Comparison of ENCODE assay signal across 16 cellular contexts in the genomic region with DNA sequence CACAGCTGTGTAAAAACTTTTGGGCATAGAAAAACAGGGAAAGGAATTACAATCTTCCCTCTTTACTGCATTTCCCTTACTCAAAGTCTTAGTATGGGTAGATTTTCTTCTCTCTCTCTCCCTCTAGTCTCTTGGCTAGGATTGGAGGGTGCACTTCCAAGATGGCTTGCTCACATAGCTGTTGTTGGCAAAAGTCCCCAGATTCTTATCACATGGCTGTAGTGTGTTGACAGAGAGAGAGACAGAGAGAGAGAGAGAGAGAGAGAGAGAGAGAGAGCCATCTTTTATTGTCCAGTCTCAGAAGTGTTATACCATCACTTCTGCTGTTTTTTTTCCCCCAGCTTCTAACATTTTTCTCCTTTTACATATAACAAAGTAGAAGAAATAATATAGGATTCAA. TPM values are rescaled to one million over a fixed set of nuclear protein-coding genes. Genes with fewer than 3 reads are reported as not detected.
DNase-seq lines count a peak whose midpoint lies in the region; TF ChIP-seq lines count a peak whose summit lies in the region.
"Had no signal": no experiment of that assay in that cellular context is flagged by ENCODE, and none has a peak within 500 bp of the region (broad histone marks: within the 10 kb centered on the region; RNA-seq: fewer than 3 reads in every experiment).

No MANE protein-coding gene starts in this region.

- H3K4me1 Mint-ChIP-seq in MCF 10A (ENCODE audit: insufficient read depth, unreplicated experiment), result no peaks in the 10 kb centered on the region
- H3K4me1 Mint-ChIP-seq: CD8-positive, alpha-beta memory T cell had no signal

- H3K9ac ChIP-seq in mammary epithelial cell (ENCODE audit: insufficient read depth, low read length) (no peak overlapping the region), SK-N-MC (ENCODE audit: insufficient read length) (peak overlapping the region; percentile 0)
- H3K9ac ChIP-seq: BLaER1 treated with 17β-estradiol and CSF1 and Interleukin-3, amounts not matched to agents 10 nM and 100 nM had no signal

- intact Hi-C loops in MCF 10A (cut with micrococcal nuclease) (loop anchor here (10.0 kb wide), 2 partner anchors 57 to 97 kb away; no protein-coding TSS in a partner anchor), mammary epithelial cell (cut with micrococcal nuclease) (loop anchor here (10.0 kb wide), 1 partner anchor 87 kb away; no protein-coding TSS in a partner anchor), spleen (cut with DNase I; ENCODE audit: low total_unique reads) (no loop called here)

- H3K9me3 ChIP-seq in mammary epithelial cell (replicated peaks; ENCODE audit: insufficient read depth, low read length) (no peaks in the 10 kb centered on the region), SK-N-MC (ENCODE audit: low read depth, low read length) (no peaks in the 10 kb centered on the region), spleen (peaks cover 0 to 4% (median 0%) of the 10 kb centered on the region in 8 donors)

- H3K36me3 Mint-ChIP-seq in MCF 10A (ENCODE audit: insufficient read depth, unreplicated experiment), result no peaks in the 10 kb centered on the region
- H3K36me3 Mint-ChIP-seq: CD8-positive, alpha-beta memory T cell had no signal

- H4K20me1 ChIP-seq in mammary epithelial cell (ENCODE audit: insufficient read depth, low read length), result no peaks in the 10 kb centered on the region
- H4K20me1 ChIP-seq: BLaER1 treated with 17β-estradiol and CSF1 and Interleukin-3, amounts not matched to agents 10 nM and 100 nM had no signal

- no peak overlapping the region for H3K4me3 Mint-ChIP-seq in MCF 10A (ENCODE audit: unreplicated experiment)
- H3K4me3 Mint-ChIP-seq: CD8-positive, alpha-beta memory T cell had no signal

- peak; percentile 13 for DNase-seq in MCF 10A (ENCODE audit: unreplicated experiment)
- DNase-seq in mammary epithelial cell, result no peak
- no peak for DNase-seq in SK-N-MC (ENCODE audit: low read depth, low spot score)
- peak; percentile 65 for DNase-seq in fibroblast of pulmonary artery (ENCODE audit: low read depth)
- no peak for DNase-seq in NK-92 treated with Interleukin-12 subunit alpha and Interleukin-12 subunit beta, amount 100 ng/mL, for 24 hours (lab: John Stamatoyannopoulos, UW)
- DNase-seq in activated CD4-positive, alpha-beta T cell treated with anti-CD3 and anti-CD28 coated beads, Interleukin-2, amount 50 U/mL, for 48 hours, result no peak
- DNase-seq in DMS79 treated with DMSO at 0.1 percent for 48 hours (lab: John Stamatoyannopoulos, UW), result no peak
- DNase-seq in spleen, result no peak
- DNase-seq: 8988T; CD8-positive, alpha-beta memory T cell; NCI-H187; NCI-H526 treated with DMSO at 0.1 percent for 48 hours; OCI-M1; RPMI8226 had no signal

- dilution Hi-C loops in mammary epithelial cell (cut with HindIII; ENCODE audit: low sequenced_read_pairs), result no loop called here

- no peak for TF ChIP-seq POLR2A in spleen (IDR thresholded peaks at IDR 0.05)

- H3K4me1 ChIP-seq in mammary epithelial cell (ENCODE audit: insufficient read depth, low read length) (no peaks in the 10 kb centered on the region), spleen (no peaks in the 10 kb centered on the region)

- no TSS peak for BruUV-seq in MCF 10A (replicated peaks; lab: Mats Ljungman, UMichigan)
- BruUV-seq in mammary epithelial cell (replicated peaks; lab: Mats Ljungman, UMichigan), result no TSS peak

- H3K4me3 ChIP-seq in mammary epithelial cell (replicated peaks in 1 of 3; ENCODE audit: insufficient read depth in 1 of 3, low read depth in 2 of 3, low read length in 3 of 3), result no peak overlapping the region
- peak overlapping the region; percentile 51 for H3K4me3 ChIP-seq in SK-N-MC
- no peak overlapping the region for H3K4me3 ChIP-seq in fibroblast of pulmonary artery (replicated peaks; ENCODE audit: low read depth, low read length)
- no peak overlapping the region for H3K4me3 ChIP-seq in spleen
- H3K4me3 ChIP-seq: BLaER1 treated with 17β-estradiol and CSF1 and Interleukin-3, amounts not matched to agents 10 nM and 100 nM had no signal

- H3K27ac Mint-ChIP-seq in MCF 10A (ENCODE audit: low read depth, unreplicated experiment), result no peak overlapping the region

- peaks cover 66% of the 10 kb centered on the region for H3K27me3 Mint-ChIP-seq in MCF 10A (ENCODE audit: insufficient read depth, unreplicated experiment)

- no peak overlapping the region for H3K27ac ChIP-seq in mammary epithelial cell (ENCODE audit: insufficient read depth, low read depth, low read length)
- H3K27ac ChIP-seq in SK-N-MC, result peak overlapping the region; percentile 99
- no peak overlapping the region for H3K27ac ChIP-seq in spleen
- H3K27ac ChIP-seq: BLaER1 treated with 17β-estradiol and CSF1 and Interleukin-3, amounts not matched to agents 10 nM and 100 nM had no signal

- in situ Hi-C loops in mammary epithelial cell (cut with MboI; ENCODE audit: low sequenced_read_pairs in 2 of 2), result no loop called here

- POLR2A ChIA-PET in MCF 10A (lab: Yijun Ruan, JAX), result interaction anchor here (0.5 kb wide), 1 partner anchor 9 kb away, joined by 3 read pairs; no protein-coding TSS in a partner anchor

- TF ChIP-seq CTCF in MCF 10A (IDR thresholded peaks at IDR 0.05; ENCODE audit: unreplicated experiment) (no peak), mammary epithelial cell (conservative IDR thresholded peaks at IDR 0.05 in 1 of 2, IDR thresholded peaks at IDR 0.05 in 1 of 2; ENCODE audit: extremely low read depth in 1 of 2, insufficient read depth in 1 of 2, low read depth in 1 of 2, low read length in 2 of 2) (no peak), fibroblast of pulmonary artery (IDR thresholded peaks at IDR 0.05; ENCODE audit: low read length, missing control alignments) (no peak), spleen (IDR thresholded peaks at IDR 0.05 in 8 of 11, conservative IDR thresholded peaks at IDR 0.05 in 3 of 11) (no peak)

- no peak overlapping the region for H2AFZ ChIP-seq in mammary epithelial cell (ENCODE audit: low read depth, low read length)

- H3K36me3 ChIP-seq in mammary epithelial cell (ENCODE audit: insufficient read depth, low read length) (no peaks in the 10 kb centered on the region), SK-N-MC (ENCODE audit: insufficient read depth, low read length) (peaks cover 75% of the 10 kb centered on the region), spleen (no peaks in the 10 kb centered on the region)
- H3K36me3 ChIP-seq: BLaER1 treated with 17β-estradiol and CSF1 and Interleukin-3, amounts not matched to agents 10 nM and 100 nM had no signal

- no peaks in the 10 kb centered on the region for H3K9me3 Mint-ChIP-seq in MCF 10A (ENCODE audit: unreplicated experiment)
- H3K9me3 Mint-ChIP-seq: CD8-positive, alpha-beta memory T cell had no signal

- H3K27me3 ChIP-seq in mammary epithelial cell (ENCODE audit: insufficient read depth, low read length) (peaks cover 5% of the 10 kb centered on the region), spleen (replicated peaks in 1 of 7) (peaks cover 0 to 8% (median 0%) of the 10 kb centered on the region in 7 donors)
- H3K27me3 ChIP-seq: BLaER1 treated with 17β-estradiol and CSF1 and Interleukin-3, amounts not matched to agents 10 nM and 100 nM had no signal

- no peak overlapping the region for H3K4me2 ChIP-seq in mammary epithelial cell (ENCODE audit: insufficient read depth, low read depth, low read length)
- H3K4me2 ChIP-seq: BLaER1 treated with 17β-estradiol and CSF1 and Interleukin-3, amounts not matched to agents 10 nM and 100 nM had no signal

- CTCF ChIA-PET in MCF 10A (lab: Yijun Ruan, JAX) (interaction anchor here (0.7 kb wide), 1 partner anchor 65 kb away, joined by 4 read pairs; no protein-coding TSS in a partner anchor), mammary epithelial cell (lab: Charles Lee; ENCODE audit: low non-redundant PET) (no interaction called here)

- no peaks in the 10 kb centered on the region for H3K79me2 ChIP-seq in mammary epithelial cell (ENCODE audit: insufficient read depth, low read length)

RNA-seq across cellular contexts. Expression of gene OR4E2, which starts 6.3 kb away (rescaled TPM):
- total RNA-seq in MCF 10A (2022) (not detected in 2 replicates), mammary epithelial cell (not detected), spleen (not detected)
- polyA plus RNA-seq in mammary epithelial cell (not detected), spleen (not detected)
- not detected for polyA minus RNA-seq in mammary epithelial cell
- total RNA-seq: CD8-positive, alpha-beta memory T cell; H1 had no signal
- polyA plus RNA-seq: CD8-positive, alpha-beta memory T cell; H1 had no signal

RNA-seq across cellular contexts. Expression of gene OR10G2, which starts 12.6 kb away (rescaled TPM):
- total RNA-seq in MCF 10A (2022) (not detected in 2 replicates), mammary epithelial cell (not detected), spleen (not detected)
- polyA plus RNA-seq in mammary epithelial cell (not detected), spleen (not detected)
- polyA minus RNA-seq in mammary epithelial cell, result not detected
- total RNA-seq: CD8-positive, alpha-beta memory T cell; H1 had no signal
- polyA plus RNA-seq: H1 had no signal

RNA-seq across cellular contexts. Expression of gene OR4E1, which starts 26.2 kb away (rescaled TPM):
- total RNA-seq in MCF 10A (2022) (not detected in 2 replicates), mammary epithelial cell (not detected), spleen (not detected)
- polyA plus RNA-seq in mammary epithelial cell (not detected), spleen (not detected)
- not detected for polyA minus RNA-seq in mammary epithelial cell
- total RNA-seq: CD8-positive, alpha-beta memory T cell; H1 had no signal
- polyA plus RNA-seq: CD8-positive, alpha-beta memory T cell; H1 had no signal

Comparison
In these comparisons a context has a peak if more than half of its experiments do, and no peak if none do; other contexts are left out.
1. DNase-seq: peak in MCF 10A (single experiment) and fibroblast of pulmonary artery (single experiment); none in mammary epithelial cell (single experiment), SK-N-MC (single experiment), NK-92 treated with Interleukin-12 subunit alpha and Interleukin-12 subunit beta, amount 100 ng/mL, for 24 hours (single experiment), activated CD4-positive, alpha-beta T cell treated with anti-CD3 and anti-CD28 coated beads, Interleukin-2, amount 50 U/mL, for 48 hours (0 of 2), DMS79 treated with DMSO at 0.1 percent for 48 hours (single experiment) and spleen (single experiment).